Comparison of ENCODE assay signal across 8 cellular contexts in genomic region chr7:88218428-88218745, GRCh38. TPM values are rescaled to one million over a fixed set of nuclear protein-coding genes. Genes with fewer than 3 reads are reported as not detected.
A peak's percentile ranks its signal among the peaks of the same experiment; 100 is the strongest.
DNase-seq lines count a peak whose midpoint lies in the region; ATAC-seq and TF ChIP-seq lines count a peak whose summit lies in the region.

No MANE protein-coding gene starts in this region.

- H3K36me3 Mint-ChIP-seq in activated naive CD4-positive, alpha-beta T cell treated with anti-CD3 and anti-CD28 coated beads, Interleukin-2, amount 50 U/mL, for 24 hours = peaks cover 4% of the 10 kb centered on the region
- H3K36me3 Mint-ChIP-seq in mesothelial cell of epicardium = peaks cover 5% of the 10 kb centered on the region

- H3K4me3 Mint-ChIP-seq in activated naive CD4-positive, alpha-beta T cell treated with anti-CD3 and anti-CD28 coated beads, Interleukin-2, amount 50 U/mL, for 24 hours = peak overlapping the region; percentile 100
- H3K4me3 Mint-ChIP-seq in mesothelial cell of epicardium = peak overlapping the region; percentile 94

- peak overlapping the region; percentile 97 for H3K27ac ChIP-seq in upper lobe of right lung

- H3K27me3 ChIP-seq in upper lobe of right lung = no peaks in the 10 kb centered on the region

- in situ Hi-C loops in astrocyte of the spinal cord (cut with HindIII; ENCODE audit: low sequenced_read_pairs) = no loop called here

- H3K27me3 Mint-ChIP-seq in activated naive CD4-positive, alpha-beta T cell treated with anti-CD3 and anti-CD28 coated beads, Interleukin-2, amount 50 U/mL, for 24 hours = no peaks in the 10 kb centered on the region
- H3K27me3 Mint-ChIP-seq in mesothelial cell of epicardium (ENCODE audit: low read depth) = no peaks in the 10 kb centered on the region

- H3K27ac Mint-ChIP-seq in activated naive CD4-positive, alpha-beta T cell treated with anti-CD3 and anti-CD28 coated beads, Interleukin-2, amount 50 U/mL, for 24 hours = peak overlapping the region; percentile 86
- H3K27ac Mint-ChIP-seq in mesothelial cell of epicardium = no peak overlapping the region

- peaks cover 51% of the 10 kb centered on the region for H3K4me1 Mint-ChIP-seq in activated naive CD4-positive, alpha-beta T cell treated with anti-CD3 and anti-CD28 coated beads, Interleukin-2, amount 50 U/mL, for 24 hours
- H3K4me1 Mint-ChIP-seq in mesothelial cell of epicardium = peaks cover 19% of the 10 kb centered on the region

- peaks cover 6% of the 10 kb centered on the region for H3K4me1 ChIP-seq in upper lobe of right lung

- H3K4me3 ChIP-seq in astrocyte of the spinal cord (ENCODE audit: low read depth, low read length) (peak overlapping the region; percentile 88), upper lobe of right lung (peak overlapping the region; percentile 99)

- intact Hi-C loops in upper lobe of right lung (cut with DNase I) = no loop called here

- H3K9me3 Mint-ChIP-seq in activated naive CD4-positive, alpha-beta T cell treated with anti-CD3 and anti-CD28 coated beads, Interleukin-2, amount 50 U/mL, for 24 hours = no peaks in the 10 kb centered on the region
- H3K9me3 Mint-ChIP-seq in mesothelial cell of epicardium = no peaks in the 10 kb centered on the region

- no peak for ATAC-seq in upper lobe of right lung
- no peak for ATAC-seq in GM21786 (IDR thresholded peaks at IDR 0.05; ENCODE audit: unreplicated experiment)

- H3K36me3 ChIP-seq in upper lobe of right lung = peaks cover 40% of the 10 kb centered on the region

- DNase-seq in activated naive CD4-positive, alpha-beta T cell treated with anti-CD3 and anti-CD28 coated beads, Interleukin-2, amount 50 U/mL, for 16 hours = no peak
- DNase-seq in astrocyte of the spinal cord (ENCODE audit: low read depth, low spot score) (no peak), mesothelial cell of epicardium (ENCODE audit: low spot score in 2 of 2, unreplicated experiment in 2 of 2) (no peak), upper lobe of right lung (no peak), medulla oblongata (ENCODE audit: extremely low spot score) (no peak), H4 (ENCODE audit: low spot score) (no peak)

- H3K9me3 ChIP-seq in upper lobe of right lung = no peaks in the 10 kb centered on the region

- TF ChIP-seq CTCF in astrocyte of the spinal cord (IDR thresholded peaks at IDR 0.05; ENCODE audit: low read depth, low read length) (no peak), mesothelial cell of epicardium (IDR thresholded peaks at IDR 0.05; ENCODE audit: unreplicated experiment) (no peak), upper lobe of right lung (IDR thresholded peaks at IDR 0.05) (no peak)

RNA-seq across cellular contexts. Expression of gene SRI, which starts 1.5 kb away (rescaled TPM):
- 82.6 to 84.8 TPM (median 83.5 TPM) in 3 replicates for total RNA-seq in mesothelial cell of epicardium
- total RNA-seq in upper lobe of right lung = 115 TPM
- 307 and 321 TPM in 2 replicates for total RNA-seq in H4 (2014; rRNA removed; shearing (Covaris generic))
